Comparison of ENCODE assay signal across 17 cellular contexts in genomic region chr4:128462104-128462783, GRCh38.
DNase-seq lines count a peak whose midpoint lies in the region; ATAC-seq, FAIRE-seq and TF ChIP-seq lines count a peak whose summit lies in the region.
"Had no signal": no experiment of that assay in that cellular context is flagged by ENCODE, and none has a peak within 500 bp of the region (broad histone marks: within the 10 kb centered on the region; RNA-seq: fewer than 3 reads in every experiment).

No MANE protein-coding gene starts in this region.

- TF ChIP-seq EP300 in gastroesophageal sphincter (IDR thresholded peaks at IDR 0.05): no peak

- FAIRE-seq in GM12891 (lab: Jason Lieb, UNC): peak; percentile 5

- H3K27ac ChIP-seq in iPS-18a (ENCODE audit: low read length): no peak overlapping the region
- H3K27ac ChIP-seq in gastroesophageal sphincter: no peak overlapping the region
- H3K27ac ChIP-seq: BLaER1, KMS-11 had no signal

- ATAC-seq in gastroesophageal sphincter: no peak
- ATAC-seq: CD8-positive, alpha-beta T cell had no signal

- H3K36me3 ChIP-seq in iPS-18a (ENCODE audit: control insufficient read depth, low read depth, low read length): no peaks in the 10 kb centered on the region
- no peaks in the 10 kb centered on the region for H3K36me3 ChIP-seq in gastroesophageal sphincter
- H3K36me3 ChIP-seq: BLaER1 had no signal

- H3K4me3 Mint-ChIP-seq in chondrocyte (ENCODE audit: unreplicated experiment) (no peak overlapping the region), mesothelial cell of epicardium (no peak overlapping the region)
- H3K4me3 Mint-ChIP-seq: CD8-positive, alpha-beta T cell had no signal

- no peak for TF ChIP-seq CTCF in chondrocyte (IDR thresholded peaks at IDR 0.05)
- no peak for TF ChIP-seq CTCF in mesothelial cell of epicardium (IDR thresholded peaks at IDR 0.05; ENCODE audit: unreplicated experiment)
- TF ChIP-seq CTCF in gastroesophageal sphincter (IDR thresholded peaks at IDR 0.05): no peak

- H3K27me3 Mint-ChIP-seq in chondrocyte (ENCODE audit: low read depth) (no peaks in the 10 kb centered on the region), mesothelial cell of epicardium (ENCODE audit: low read depth) (peaks cover under 1% of the 10 kb centered on the region)

- no peak for TF ChIP-seq POLR2A in GM12891 (IDR thresholded peaks at IDR 0.05; ENCODE audit: low read depth, low read length)
- TF ChIP-seq POLR2A in gastroesophageal sphincter (IDR thresholded peaks at IDR 0.05): no peak

- H3K36me3 Mint-ChIP-seq in chondrocyte (ENCODE audit: low read depth): no peaks in the 10 kb centered on the region
- no peaks in the 10 kb centered on the region for H3K36me3 Mint-ChIP-seq in mesothelial cell of epicardium
- H3K36me3 Mint-ChIP-seq: CD8-positive, alpha-beta T cell had no signal

- H3K4me1 Mint-ChIP-seq in chondrocyte (ENCODE audit: low read depth) (peaks cover 9% of the 10 kb centered on the region), mesothelial cell of epicardium (peaks cover 3% of the 10 kb centered on the region)

- DNase-seq in GM12891 (ENCODE audit: insufficient read length, low spot score) (no peak), NCI-H82 treated with DMSO at 0.1 percent for 48 hours (lab: John Stamatoyannopoulos, UW; ENCODE audit: unreplicated experiment) (peak; percentile 22), putamen (ENCODE audit: low spot score) (peak; percentile 37), KBM-7 (no peak), chondrocyte (ENCODE audit: low spot score) (no peak), mesothelial cell of epicardium (ENCODE audit: low spot score in 2 of 2, unreplicated experiment in 2 of 2) (no peak)
- DNase-seq: CD8-positive, alpha-beta T cell; DMS79 treated with DMSO at 0.1 percent for 48 hours; NCI-H1048; NCI-H1436 treated with DMSO at 0.1 percent for 48 hours; NCI-H2029 treated with DMSO at 0.1 percent for 48 hours; RPMI8226; SIG-M5 had no signal

- H3K9me3 Mint-ChIP-seq in chondrocyte (ENCODE audit: low read depth): no peaks in the 10 kb centered on the region
- no peaks in the 10 kb centered on the region for H3K9me3 Mint-ChIP-seq in mesothelial cell of epicardium
- H3K9me3 Mint-ChIP-seq: CD8-positive, alpha-beta T cell had no signal

- H3K27me3 ChIP-seq in iPS-18a (ENCODE audit: control insufficient read depth, insufficient read depth, low read length): no peaks in the 10 kb centered on the region
- no peaks in the 10 kb centered on the region for H3K27me3 ChIP-seq in gastroesophageal sphincter
- H3K27me3 ChIP-seq: BLaER1 had no signal

- H3K9me3 ChIP-seq in iPS-18a (ENCODE audit: control insufficient read depth, low read depth, low read length) (no peaks in the 10 kb centered on the region), gastroesophageal sphincter (no peaks in the 10 kb centered on the region)
- H3K9me3 ChIP-seq: BLaER1 had no signal

- H3K4me1 ChIP-seq in iPS-18a (ENCODE audit: control insufficient read depth, low read depth, low read length): peaks cover 12% of the 10 kb centered on the region
- H3K4me1 ChIP-seq in gastroesophageal sphincter: no peaks in the 10 kb centered on the region
- H3K4me1 ChIP-seq: BLaER1 had no signal

- H3K4me3 ChIP-seq in iPS-18a (ENCODE audit: low read length) (peak overlapping the region; percentile 14), gastroesophageal sphincter (no peak overlapping the region)
- H3K4me3 ChIP-seq: BLaER1 had no signal

- in situ Hi-C loops in KBM-7 (cut with MboI; ENCODE audit: low pct_unique_long_range_greater_than_20kb, low sequenced_read_pairs): no loop called here

- no peak overlapping the region for H3K27ac Mint-ChIP-seq in chondrocyte (ENCODE audit: unreplicated experiment)
- no peak overlapping the region for H3K27ac Mint-ChIP-seq in mesothelial cell of epicardium
- H3K27ac Mint-ChIP-seq: CD8-positive, alpha-beta T cell had no signal

- no peak overlapping the region for H3K9ac ChIP-seq in iPS-18a (ENCODE audit: low read length)
- H3K9ac ChIP-seq: BLaER1, KMS-11 had no signal

- WGBS in gastroesophageal sphincter (ENCODE audit: low coverage in 1 of 2), 2 donors: 88 to 95% methylated on average over 7 to 8 of the region's 8 CpGs

TF ChIP-seq in GM12891, 5 proteins besides CTCF, POLR2A, EP300 and RAD21:
- no peak for TF ChIP-seq POLR2AphosphoS5 (IDR thresholded peaks at IDR 0.05; ENCODE audit: low read depth, low read length)
- no peak for TF ChIP-seq POU2F2 (IDR thresholded peaks at IDR 0.05; ENCODE audit: low read depth, low read length)
- TF ChIP-seq TAF1 (IDR thresholded peaks at IDR 0.05; ENCODE audit: low read depth, low read length): no peak
- TF ChIP-seq SPI1 (IDR thresholded peaks at IDR 0.05; ENCODE audit: low read depth, low read length): no peak
- TF ChIP-seq PAX5 (IDR thresholded peaks at IDR 0.05; ENCODE audit: insufficient read depth, low read length, severe bottlenecking): no peak

Comparison
In these comparisons a context has a peak if more than half of its experiments do, and no peak if none do; other contexts are left out.
1. DNase-seq: peak in NCI-H82 treated with DMSO at 0.1 percent for 48 hours (single experiment) and putamen (single experiment); none in GM12891 (single experiment), KBM-7 (single experiment), chondrocyte (single experiment) and mesothelial cell of epicardium (0 of 2).